33 cellular contexts compared by ENCODE assay signal in the genomic region with DNA sequence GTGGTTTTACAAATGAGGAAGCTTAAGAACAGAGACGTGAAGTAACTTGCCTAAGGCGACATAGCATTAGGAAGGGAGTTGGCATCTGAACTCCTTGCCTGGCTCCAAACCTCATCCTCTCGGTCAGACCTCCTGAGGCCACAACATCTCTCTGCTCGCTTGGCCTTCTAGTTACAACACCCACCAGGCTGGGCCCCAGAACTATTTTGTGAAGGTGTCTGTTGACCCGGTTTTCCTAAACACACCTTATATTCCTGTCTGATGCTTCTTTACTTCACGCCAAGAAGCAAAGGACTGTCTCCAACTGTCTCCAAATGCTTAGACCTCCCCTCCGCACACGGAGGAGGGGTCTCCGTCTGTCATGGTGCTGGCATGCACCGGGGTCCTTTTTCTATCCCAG.
"Had no signal": no experiment of that assay in that cellular context is flagged by ENCODE, and none has a peak within 500 bp of the region (broad histone marks: within the 10 kb centered on the region; RNA-seq: fewer than 3 reads in every experiment).

No MANE protein-coding gene starts in this region.

- H3K27ac ChIP-seq: adrenal gland, body of pancreas, brain microvascular endothelial cell, breast epithelium, VCaP had no signal

- H3K27me3 ChIP-seq: adrenal gland, body of pancreas, brain microvascular endothelial cell, breast epithelium had no signal

- H3K36me3 ChIP-seq: adrenal gland, brain microvascular endothelial cell, breast epithelium had no signal

- H3K9me3 ChIP-seq: adrenal gland, body of pancreas had no signal

- ATAC-seq: activated CD8-positive, alpha-beta memory T cell treated with anti-CD3 and anti-CD28 coated beads, Interleukin-2, amount 10 ng/mL, durations not matched to agents 7 days and 5 days; activated CD8-positive, alpha-beta T cell treated with anti-CD3 and anti-CD28 coated beads for 36 hours; activated naive CD4-positive, alpha-beta T cell treated with anti-CD3 and anti-CD28 coated beads, Interleukin-2, amount 50 U/mL, for 72 hours; activated T-cell treated with anti-CD3 and anti-CD28 coated beads, Interleukin-2, amount 50 U/mL, for 4 hours; activated T-cell treated with anti-CD3 and anti-CD28 coated beads, Interleukin-2, amount 50 U/mL, for 72 hours; activated T-helper 17 cell treated with anti-CD3 and anti-CD28 coated beads, Interleukin-2, amount 50 U/mL, for 72 hours; body of pancreas had no signal

- H3K4me3 ChIP-seq: adrenal gland, body of pancreas, breast epithelium had no signal

- H3K4me1 ChIP-seq: adrenal gland, body of pancreas, breast epithelium had no signal

- DNase-seq: activated B cell treated with CpG ODN at 0.5 μM for 24 hours; activated CD4-positive, alpha-beta memory T cell treated with anti-CD3 and anti-CD28 coated beads for 36 hours; activated CD4-positive, alpha-beta T cell treated with anti-CD3 and anti-CD28 coated beads for 4 hours; activated CD4-positive, alpha-beta T cell treated with anti-CD3 and anti-CD28 coated beads, Interleukin-2, amount 10 ng/mL, durations not matched to agents 24 days and 14 days; activated CD4-positive, alpha-beta T cell treated with anti-CD3 and anti-CD28 coated beads, Interleukin-2, amount 50 U/mL, for 1 hour; activated CD4-positive, alpha-beta T cell treated with anti-CD3 and anti-CD28 coated beads, Interleukin-2, amount 50 U/mL, for 4 hours; activated CD4-positive, CD25-positive, alpha-beta regulatory T cell treated with anti-CD3 and anti-CD28 coated beads, Interleukin-2, amount 50 U/mL, for 72 hours; activated CD8-positive, alpha-beta memory T cell treated with anti-CD3 and anti-CD28 coated beads, Interleukin-2, amount 10 ng/mL, durations not matched to agents 7 days and 5 days; activated CD8-positive, alpha-beta T cell treated with anti-CD3 and anti-CD28 coated beads for 36 hours; activated effector memory CD4-positive, alpha-beta T cell treated with anti-CD3 and anti-CD28 coated beads, Interleukin-2, amount 50 U/mL, for 16 hours; activated gamma-delta T cell treated with Interleukin-2 at 50 U/mL for 16 hours; activated naive CD4-positive, alpha-beta T cell; activated naive CD4-positive, alpha-beta T cell treated with anti-CD3 and anti-CD28 coated beads for 36 hours; activated naive CD4-positive, alpha-beta T cell treated with anti-CD3 and anti-CD28 coated beads, Interleukin-2, amount 50 U/mL, for 16 hours; activated naive CD8-positive, alpha-beta T cell treated with anti-CD3 and anti-CD28 coated beads for 36 hours; activated T-cell treated with anti-CD3 and anti-CD28 coated beads for 4 hours; activated T-cell treated with anti-CD3 and anti-CD28 coated beads, Interleukin-2, amount 50 U/mL, for 1 hour; activated T-cell treated with anti-CD3 and anti-CD28 coated beads, Interleukin-2, amount 50 U/mL, for 4 hours; activated T-cell treated with anti-CD3 and anti-CD28 coated beads, Interleukin-2, amount 50 U/mL, for 72 hours; adrenal gland; amniotic stem cell; aorta; body of pancreas; brain microvascular endothelial cell; caudate nucleus; cerebellar nuclear complex; T-helper 1 cell; T-helper 2 cell; T-helper 9 cell had no signal
